Comparison of ENCODE assay signal across 8 cellular contexts in genomic region chr16:15146264-15146662, GRCh38. TPM values are rescaled to one million over a fixed set of nuclear protein-coding genes. Genes with fewer than 3 reads are reported as not detected.
DNase-seq lines count a peak whose midpoint lies in the region; ATAC-seq and TF ChIP-seq lines count a peak whose summit lies in the region.
"Not testable (repeated sequence)": the region's sequence is repeated elsewhere in the genome, so short reads cannot be mapped to it uniquely, and the experiment has no call there.

No MANE protein-coding gene starts in this region.

- H3K4me1 ChIP-seq in GM23248 (ENCODE audit: insufficient read depth) (peaks cover 36% of the 10 kb centered on the region), heart left ventricle (peaks cover 0 to 66% (median 37%) of the 10 kb centered on the region in 12 donors), vagina (peaks cover 74% of the 10 kb centered on the region)
- not testable (repeated sequence) for H3K4me1 ChIP-seq in prostate gland (replicated peaks)

- CTCF ChIA-PET in activated CD8-positive, alpha-beta memory T cell treated with anti-CD3 and anti-CD28 coated beads, Interleukin-2, amount 10 ng/mL, durations not matched to agents 7 days and 5 days (lab: Charles Lee): not testable (repeated sequence)

- not testable (repeated sequence) for H3K4me3 ChIP-seq in GM23248, heart left ventricle, prostate gland, vagina
- peak overlapping the region in 29 of 59 donors; percentile 3 to 53 (median 35) for H3K4me3 ChIP-seq in dorsolateral prefrontal cortex

- H3K27me3 Mint-ChIP-seq in activated CD8-positive, alpha-beta memory T cell treated with anti-CD3 and anti-CD28 coated beads, Interleukin-2, amount 10 ng/mL, durations not matched to agents 7 days and 5 days: not testable (repeated sequence)

- peaks cover 89% of the 10 kb centered on the region for H3K79me2 ChIP-seq in GM23248 (ENCODE audit: insufficient read depth)

- peaks cover 15% of the 10 kb centered on the region for H3F3A ChIP-seq in GM23248 (ENCODE audit: insufficient read depth)

- not testable (repeated sequence) for H3K27ac Mint-ChIP-seq in activated CD8-positive, alpha-beta memory T cell treated with anti-CD3 and anti-CD28 coated beads, Interleukin-2, amount 10 ng/mL, durations not matched to agents 7 days and 5 days

- TF ChIP-seq CTCF in dorsolateral prefrontal cortex (IDR thresholded peaks at IDR 0.05 in 54 of 56, conservative IDR thresholded peaks at IDR 0.05 in 2 of 56; ENCODE audit: low read depth in 1 of 56, partially characterized antibody in 56 of 56); heart left ventricle (IDR thresholded peaks at IDR 0.05); prostate gland (IDR thresholded peaks at IDR 0.05); vagina (IDR thresholded peaks at IDR 0.05): not testable (repeated sequence)

- not testable (repeated sequence) for H3K9me3 Mint-ChIP-seq in activated CD8-positive, alpha-beta memory T cell treated with anti-CD3 and anti-CD28 coated beads, Interleukin-2, amount 10 ng/mL, durations not matched to agents 7 days and 5 days (ENCODE audit: low read depth)

- H3K4me2 ChIP-seq in GM23248 (ENCODE audit: unreplicated experiment): peak overlapping the region; percentile 14

- peak overlapping the region; percentile 53 for H3K9ac ChIP-seq in GM23248

- H3K27me3 ChIP-seq in GM23248 (replicated peaks; ENCODE audit: insufficient read depth); dorsolateral prefrontal cortex; heart left ventricle; prostate gland (replicated peaks; ENCODE audit: insufficient read depth); vagina: not testable (repeated sequence)

- peak; percentile 10 for DNase-seq in GM23248
- peak; percentile 35 for DNase-seq in activated CD8-positive, alpha-beta memory T cell treated with anti-CD3 and anti-CD28 coated beads, Interleukin-2, amount 10 ng/mL, durations not matched to agents 7 days and 5 days
- peak in 2 of 10 donors; percentile 28 to 34 for DNase-seq in dorsolateral prefrontal cortex
- not testable (repeated sequence) for DNase-seq in heart left ventricle; prostate gland (ENCODE audit: low spot score); vagina (ENCODE audit: extremely low spot score in 2 of 2)
- peak; percentile 28 for DNase-seq in medulla oblongata (ENCODE audit: extremely low spot score)
- DNase-seq in substantia nigra (lab: John Stamatoyannopoulos, UW): peak in 3 of 49 donors; percentile 30 to 41 (median 33)

- TF ChIP-seq POLR2A in heart left ventricle (IDR thresholded peaks at IDR 0.05); prostate gland (IDR thresholded peaks at IDR 0.05); vagina (IDR thresholded peaks at IDR 0.05): not testable (repeated sequence)

- H3K36me3 Mint-ChIP-seq in activated CD8-positive, alpha-beta memory T cell treated with anti-CD3 and anti-CD28 coated beads, Interleukin-2, amount 10 ng/mL, durations not matched to agents 7 days and 5 days: not testable (repeated sequence)

- H3K9me2 ChIP-seq in GM23248 (ENCODE audit: insufficient read depth): not testable (repeated sequence)

- in situ Hi-C loops in GM23248 (cut with MboI): not testable (repeated sequence)

- intact Hi-C loops in dorsolateral prefrontal cortex (cut with DNase I); heart left ventricle (cut with DNase I); prostate gland (cut with DNase I); vagina (cut with DNase I): not testable (repeated sequence)

- not testable (repeated sequence) for ATAC-seq in activated CD8-positive, alpha-beta memory T cell treated with anti-CD3 and anti-CD28 coated beads, Interleukin-2, amount 10 ng/mL, durations not matched to agents 7 days and 5 days; heart left ventricle

- not testable (repeated sequence) for H3K9me3 ChIP-seq in GM23248 (ENCODE audit: low read depth); heart left ventricle; prostate gland; vagina

- not testable (repeated sequence) for H4K20me1 ChIP-seq in GM23248 (ENCODE audit: insufficient read depth)

- H3K4me1 Mint-ChIP-seq in activated CD8-positive, alpha-beta memory T cell treated with anti-CD3 and anti-CD28 coated beads, Interleukin-2, amount 10 ng/mL, durations not matched to agents 7 days and 5 days: not testable (repeated sequence)

- not testable (repeated sequence) for H2AFZ ChIP-seq in GM23248

- H3K27ac ChIP-seq in GM23248 (peak overlapping the region; percentile 84), dorsolateral prefrontal cortex (peak overlapping the region in 58 of 59 donors; percentile 58 to 94 (median 88)), heart left ventricle (peak overlapping the region in 8 of 12 donors; percentile 13 to 94 (median 88)), prostate gland (peak overlapping the region; percentile 72 to 79), substantia nigra (ENCODE audit: low read depth, low read length, poor library complexity, severe bottlenecking) (peak overlapping the region; percentile 69), vagina (peak overlapping the region; percentile 92)

- WGBS in GM23248 (ENCODE audit: low coverage in 1 of 2, low lambda C conversion rate in 2 of 2, missing lambda C conversion rate in 2 of 2), 2 experiments: 59 to 61% methylated on average over 20 to 21 of the region's 23 CpGs
- WGBS in heart left ventricle, 4 donors: 90 to 94% (median 93%) methylated on average over 16 to 23 of the region's 23 CpGs
- 75% methylated on average over 23 of the region's 23 CpGs for WGBS in prostate gland

- H3K4me3 Mint-ChIP-seq in activated CD8-positive, alpha-beta memory T cell treated with anti-CD3 and anti-CD28 coated beads, Interleukin-2, amount 10 ng/mL, durations not matched to agents 7 days and 5 days: not testable (repeated sequence)

- not testable (repeated sequence) for H3K36me3 ChIP-seq in GM23248 (ENCODE audit: low read depth); heart left ventricle; prostate gland; vagina

RNA-seq across cellular contexts. Expression of gene RRN3, which starts 52.2 kb away (rescaled TPM):
- 36.2 and 40.3 TPM in 2 replicates for total RNA-seq in GM23248 (2014; rRNA removed; shearing (Covaris generic))
- polyA plus RNA-seq in GM23248 (2016; fragmentation: Nextera tagmentation; extraction: Ambion mirVana): 24.8 and 24.9 TPM in 2 replicates
- total RNA-seq in activated CD8-positive, alpha-beta memory T cell treated with anti-CD3 and anti-CD28 coated beads, Interleukin-2, amount 10 ng/mL, durations not matched to agents 7 days and 5 days: 10 to 100 TPM; 25.5 to 39.4 TPM
- 10 to 100 TPM; 19.2 to 37.4 (median 27.2) TPM for total RNA-seq in dorsolateral prefrontal cortex
- total RNA-seq in heart left ventricle: 10 to 100 TPM; 16.4 to 28.5 (median 19.2) TPM
- polyA plus RNA-seq in heart left ventricle: 10 to 100 TPM in 1 of 2 donors, 1 to 10 TPM in 1; 7.9 to 17.6 TPM
- 10 to 100 TPM; 34.7 to 37.9 TPM for total RNA-seq in prostate gland
- 24.8 TPM for total RNA-seq in vagina
